Comparison of ENCODE assay signal across 13 cellular contexts in the genomic region with DNA sequence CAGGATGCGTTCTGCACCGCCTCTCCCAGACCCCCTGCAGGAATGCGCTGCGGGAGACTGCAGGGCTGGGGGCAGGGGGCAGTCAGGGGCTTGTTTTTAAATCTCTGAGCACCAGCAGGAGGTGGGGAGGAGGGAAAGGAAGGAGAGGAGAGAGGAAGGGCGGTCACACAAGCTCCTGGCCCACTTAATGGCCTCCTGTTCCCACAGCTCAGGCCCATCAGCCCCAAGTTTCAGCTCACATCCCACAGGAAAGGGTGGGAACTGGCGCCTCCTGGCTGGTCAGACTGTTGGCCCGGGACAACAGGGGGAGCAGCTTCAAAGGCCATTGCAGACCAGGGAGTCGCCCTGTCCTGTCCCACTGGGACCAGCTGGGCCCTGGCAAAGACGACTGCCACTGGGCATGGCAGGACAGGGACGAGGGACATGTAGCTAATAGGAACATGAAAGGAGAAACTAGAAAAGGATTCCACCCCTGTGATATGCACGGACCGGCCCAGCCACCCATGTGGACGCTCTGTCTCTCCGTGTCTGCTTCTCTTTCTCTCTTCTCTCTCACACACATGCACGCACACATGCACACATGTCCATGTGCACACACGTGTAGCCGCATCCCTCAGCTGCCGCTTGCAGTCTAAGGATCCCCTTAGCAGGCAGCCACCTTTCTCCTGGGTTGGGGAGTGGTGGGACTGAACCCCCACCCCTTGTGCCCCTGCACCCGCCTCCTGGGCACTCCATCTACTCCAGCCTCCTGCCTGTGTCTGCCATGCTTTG. TPM values are rescaled to one million over a fixed set of nuclear protein-coding genes. Genes with fewer than 3 reads are reported as not detected.
A peak's percentile ranks its signal among the peaks of the same experiment; 100 is the strongest.
DNase-seq lines count a peak whose midpoint lies in the region; ATAC-seq, FAIRE-seq and TF ChIP-seq lines count a peak whose summit lies in the region.
"Had no signal": no experiment of that assay in that cellular context is flagged by ENCODE, and none has a peak within 500 bp of the region (broad histone marks: within the 10 kb centered on the region; RNA-seq: fewer than 3 reads in every experiment).

No MANE protein-coding gene starts in this region.

- H3K27ac Mint-ChIP-seq in Caco-2 (ENCODE audit: unreplicated experiment), result no peak overlapping the region
- H3K27ac Mint-ChIP-seq: naive thymus-derived CD4-positive, alpha-beta T cell had no signal

- no peaks in the 10 kb centered on the region for H3K27me3 Mint-ChIP-seq in Caco-2 (ENCODE audit: insufficient read depth, unreplicated experiment)
- H3K27me3 Mint-ChIP-seq: naive thymus-derived CD4-positive, alpha-beta T cell had no signal

- no peak for FAIRE-seq in HepG2 (lab: Jason Lieb, UNC)

- ATAC-seq in HepG2, result peak; percentile 25; the same call in 1 of the 3 replicates
- no peak for ATAC-seq in HG02840 (IDR thresholded peaks at IDR 0.05; ENCODE audit: low FRiP score, unreplicated experiment)
- ATAC-seq: naive thymus-derived CD4-positive, alpha-beta T cell had no signal

- no peaks in the 10 kb centered on the region for H3K9me3 Mint-ChIP-seq in Caco-2 (ENCODE audit: unreplicated experiment)
- H3K9me3 Mint-ChIP-seq: naive thymus-derived CD4-positive, alpha-beta T cell had no signal

- H3K9ac ChIP-seq in OCI-LY1 (ENCODE audit: low read length), result no peak overlapping the region; the same call in 1 of the 2 replicates
- no peak overlapping the region for H3K9ac ChIP-seq in HepG2 (ENCODE audit: insufficient read depth, low read depth, low read length)

- no peaks in the 10 kb centered on the region for H3K79me2 ChIP-seq in OCI-LY1 (ENCODE audit: insufficient read depth, low read length)
- H3K79me2 ChIP-seq in HepG2 (ENCODE audit: insufficient read depth, low read length), result no peaks in the 10 kb centered on the region

- no peaks in the 10 kb centered on the region for H3K4me1 Mint-ChIP-seq in Caco-2 (ENCODE audit: low read depth, unreplicated experiment)

- H3K4me1 ChIP-seq in OCI-LY1 (ENCODE audit: insufficient read depth, low read length, severe bottlenecking) (peaks cover 29% of the 10 kb centered on the region), HepG2 (ENCODE audit: insufficient read depth, low read length) (peaks cover 4% of the 10 kb centered on the region), tibial nerve (peaks cover 0 to 74% (median 37%) of the 10 kb centered on the region in 4 donors), tibial artery (peaks cover 0 to 18% (median 13%) of the 10 kb centered on the region in 4 donors), Caco-2 (no peaks in the 10 kb centered on the region)

- in situ Hi-C loops in HepG2 (cut with HindIII; ENCODE audit: extremely low pct_ligation_motif_present, low pct_unique_long_range_greater_than_20kb), result no loop called here

- H3K4me2 ChIP-seq in OCI-LY1 (ENCODE audit: low read length) (peak overlapping the region; percentile 45; the same call in 1 of the 2 replicates), HepG2 (ENCODE audit: low read depth, low read length) (no peak overlapping the region)

- H4K20me1 ChIP-seq in OCI-LY1 (ENCODE audit: insufficient read depth, low read length), result no peaks in the 10 kb centered on the region
- H4K20me1 ChIP-seq in HepG2 (ENCODE audit: insufficient read depth, low read length), result no peaks in the 10 kb centered on the region

- no peaks in the 10 kb centered on the region for H3K9me2 ChIP-seq in OCI-LY1 (ENCODE audit: low read depth, low read length)

- TF ChIP-seq POLR2A in HepG2 (IDR thresholded peaks at IDR 0.05; ENCODE audit: insufficient read depth in 1 of 2, low read depth in 2 of 2, low read length in 2 of 2), result no peak
- TF ChIP-seq POLR2A in tibial nerve (IDR thresholded peaks at IDR 0.05), result no peak

- H3K27me3 ChIP-seq in OCI-LY1 (ENCODE audit: insufficient read depth, low read length) (no peaks in the 10 kb centered on the region), dorsolateral prefrontal cortex (no peaks in the 10 kb centered on the region), HepG2 (ENCODE audit: control insufficient read depth in 1 of 2, insufficient read depth in 2 of 2, low read length in 2 of 2) (no peaks in the 10 kb centered on the region), tibial nerve (no peaks in the 10 kb centered on the region), tibial artery (no peaks in the 10 kb centered on the region), Caco-2 (replicated peaks; ENCODE audit: control insufficient read depth, insufficient read depth, low read length) (no peaks in the 10 kb centered on the region)

- POLR2A ChIA-PET in HepG2 (lab: Yijun Ruan, JAX), result no interaction called here
- POLR2A ChIA-PET in Caco-2 (lab: Charles Lee), result no interaction called here

- no peak overlapping the region for H2AFZ ChIP-seq in OCI-LY1 (ENCODE audit: low read length)
- H2AFZ ChIP-seq in HepG2 (ENCODE audit: low read length), result no peak overlapping the region

- intact Hi-C loops in dorsolateral prefrontal cortex (cut with DNase I), result no loop called here
- intact Hi-C loops in HepG2 (cut with micrococcal nuclease; ENCODE audit: unreplicated experiment), result no loop called here
- intact Hi-C loops in tibial artery (cut with DNase I; ENCODE audit: low total_unique reads), result loop anchor here (10.0 kb wide), 1 partner anchor 84 kb away; a partner anchor contains a TSS
- intact Hi-C loops in Caco-2 (cut with micrococcal nuclease; ENCODE audit: unreplicated experiment), result no loop called here

- 89% methylated on average over 19 of the region's 19 CpGs for whole genome bisulfite sequencing in HepG2 (ENCODE audit: low lambda C conversion rate)
- WGBS in tibial nerve, 2 donors, result 70 to 75% methylated on average over 18 to 19 of the region's 19 CpGs

- H3K27ac ChIP-seq in OCI-LY1 (ENCODE audit: low read depth, low read length, poor library complexity, severe bottlenecking) (peak overlapping the region; percentile 58), dorsolateral prefrontal cortex (peak overlapping the region; percentile 40 to 100 (median 99)), HepG2 (ENCODE audit: extremely low read length, insufficient read depth, low read length) (no peak overlapping the region), tibial nerve (peak overlapping the region in 3 of 4 donors; percentile 46 to 63 (median 47)), tibial artery (no peak overlapping the region)

- H3K9me3 ChIP-seq in OCI-LY1 (ENCODE audit: low read length), result no peaks in the 10 kb centered on the region
- H3K9me3 ChIP-seq in HepG2 (ENCODE audit: low read length), result no peaks in the 10 kb centered on the region
- no peaks in the 10 kb centered on the region for H3K9me3 ChIP-seq in tibial nerve
- no peaks in the 10 kb centered on the region for H3K9me3 ChIP-seq in tibial artery
- H3K9me3 ChIP-seq in Caco-2, result no peaks in the 10 kb centered on the region

- no TSS peak for BruUV-seq in HepG2 (replicated peaks; lab: Mats Ljungman, UMichigan)
- no TSS peak for BruUV-seq in Caco-2 (replicated peaks; lab: Mats Ljungman, UMichigan)

- TF ChIP-seq EP300 in HepG2 (IDR thresholded peaks at IDR 0.05; ENCODE audit: low read depth in 2 of 2, low read length in 2 of 2), result no peak
- TF ChIP-seq EP300 in HepG2 (CRISPR knock-in tag; IDR thresholded peaks at IDR 0.05; ENCODE audit: borderline replicate concordance), result no peak
- no peak for TF ChIP-seq EP300 in tibial nerve (IDR thresholded peaks at IDR 0.05)

- H3K36me3 ChIP-seq in OCI-LY1 (ENCODE audit: insufficient read depth, low read length) (no peaks in the 10 kb centered on the region), HepG2 (replicated peaks in 1 of 2; ENCODE audit: control insufficient read depth in 1 of 2, insufficient read depth in 2 of 2, low read length in 2 of 2) (peaks cover 0 to 5% of the 10 kb centered on the region in 2 experiments; a peak in 2 of 5 replicates), tibial nerve (no peaks in the 10 kb centered on the region), tibial artery (peaks cover 0 to 6% (median 5%) of the 10 kb centered on the region in 3 donors), Caco-2 (ENCODE audit: control insufficient read depth, insufficient read depth, low read length) (no peaks in the 10 kb centered on the region)

- CTCF ChIA-PET in HepG2 (lab: Yijun Ruan, JAX; ENCODE audit: low intra/inter-chr PET ratio, low total read pairs), result no interaction called here
- CTCF ChIA-PET in Caco-2 (lab: Charles Lee), result interaction anchor here (0.6 kb wide), 1 partner anchor 78 kb away, joined by 4 read pairs; no protein-coding TSS in a partner anchor

- no peaks in the 10 kb centered on the region for H3F3A ChIP-seq in OCI-LY1 (ENCODE audit: insufficient read depth, low read length)

- H3K36me3 Mint-ChIP-seq in Caco-2 (ENCODE audit: insufficient read depth, unreplicated experiment), result no peaks in the 10 kb centered on the region

- DNase-seq in dorsolateral prefrontal cortex (peak in 1 of 10 donors; percentile 63), HepG2 (ENCODE audit: low spot score) (no peak), tibial nerve (ENCODE audit: low spot score in 2 of 2) (no peak), tibial artery (no peak), Caco-2 (no peak)
- DNase-seq: activated CD8-positive, alpha-beta memory T cell treated with anti-CD3 and anti-CD28 coated beads for 24 hours; activated naive CD4-positive, alpha-beta T cell; IMR-90; naive thymus-derived CD4-positive, alpha-beta T cell; NCI-H524 had no signal

- H3K4me3 ChIP-seq in OCI-LY1 (ENCODE audit: low read depth, low read length, poor library complexity, severe bottlenecking) (no peak overlapping the region), dorsolateral prefrontal cortex (peak overlapping the region in 4 of 59 donors; percentile 2 to 32 (median 8)), HepG2 (replicated peaks in 1 of 3; ENCODE audit: insufficient read depth in 1 of 3, low read depth in 2 of 3, low read length in 3 of 3) (no peak overlapping the region), tibial nerve (no peak overlapping the region), tibial artery (no peak overlapping the region), Caco-2 (ENCODE audit: low read depth, low read length) (no peak overlapping the region)

- no peak overlapping the region for H3K4me3 Mint-ChIP-seq in Caco-2 (ENCODE audit: unreplicated experiment)
- H3K4me3 Mint-ChIP-seq: naive thymus-derived CD4-positive, alpha-beta T cell had no signal

- TF ChIP-seq CTCF in OCI-LY1 (IDR thresholded peaks at IDR 0.05; ENCODE audit: low read length) (no peak), dorsolateral prefrontal cortex (IDR thresholded peaks at IDR 0.05 in 54 of 56, conservative IDR thresholded peaks at IDR 0.05 in 2 of 56; ENCODE audit: low read depth in 1 of 56, partially characterized antibody in 56 of 56) (peak in 37 of 56 donors; percentile 8 to 66 (median 32)), HepG2 (CRISPR knock-in tag; IDR thresholded peaks at IDR 0.05) (peak; percentile 23; the same call in 1 of the 2 replicates), tibial nerve (IDR thresholded peaks at IDR 0.05) (no peak), tibial artery (IDR thresholded peaks at IDR 0.05) (no peak), Caco-2 (IDR thresholded peaks at IDR 0.05; ENCODE audit: insufficient read depth in 1 of 2, low read depth in 1 of 2, low read length in 1 of 2, severe bottlenecking in 1 of 2, unreplicated experiment in 1 of 2) (no peak)

- no peak for TF ChIP-seq RAD21 in HepG2 (CRISPR knock-in tag; IDR thresholded peaks at IDR 0.05)

RNA-seq across cellular contexts. Expression of a gene that starts 34.6 kb away (rescaled TPM):
- total RNA-seq in dorsolateral prefrontal cortex (100 to 1,000 TPM in 2 of 120 experiments, 10 to 100 TPM in 118; 13.9 to 125 (median 40.5) TPM), HepG2 (2016; rRNA removed; fragmentation: Illumina TruSeq; extraction: Trizol) (12.8 and 13.3 TPM in 2 replicates), tibial nerve (10 to 100 TPM; 19.2 to 28.8 (median 20.6) TPM), Caco-2 (2022) (3.8 and 3.9 TPM in 2 replicates)
- total RNA-seq in HepG2 (2016; cell fraction: cytosol; rRNA removed; fragmentation: Illumina TruSeq; extraction: Trizol; ENCODE audit: low read depth), result 7.3 and 10.0 TPM in 2 replicates
- 10.9 and 15.1 TPM in 2 replicates for total RNA-seq in HepG2 (2016; cell fraction: insoluble cytoplasmic fraction; rRNA removed; fragmentation: Illumina TruSeq; extraction: Trizol)
- total RNA-seq in HepG2 (2016; cell fraction: membrane; rRNA removed; fragmentation: Illumina TruSeq; extraction: Trizol), result 15.3 and 15.8 TPM in 2 replicates
- 9.0 and 11.5 TPM in 2 replicates for total RNA-seq in HepG2 (2016; cell fraction: nucleus; rRNA removed; fragmentation: Illumina TruSeq; extraction: Trizol)
- polyA plus RNA-seq in HepG2 (2011; rRNA removed), result 18.7 and 21.6 TPM in 2 replicates
- 7.6 and 16.3 TPM in 2 replicates for polyA plus RNA-seq in HepG2 (2011; cell fraction: cytosol; rRNA removed)
- 14.8 and 19.8 TPM in 2 replicates for polyA plus RNA-seq in HepG2 (2011; cell fraction: nucleus; rRNA removed)
- 4.8 and 7.7 TPM in 2 replicates for polyA plus RNA-seq in HepG2 (2012)
- 8.4 and 9.0 TPM in 2 replicates for polyA plus RNA-seq in HepG2 (2016; cell fraction: cytosol; fragmentation: Illumina TruSeq; extraction: Trizol; ENCODE audit: low read depth)
- 13.2 and 14.2 TPM in 2 replicates for polyA plus RNA-seq in HepG2 (2016; cell fraction: insoluble cytoplasmic fraction; fragmentation: Illumina TruSeq; extraction: Trizol; ENCODE audit: low read depth)
- 12.3 and 14.8 TPM in 2 replicates for polyA plus RNA-seq in HepG2 (2016; cell fraction: membrane; fragmentation: Illumina TruSeq; extraction: Trizol; ENCODE audit: low read depth)
- 26.4 and 27.9 TPM in 2 replicates for polyA plus RNA-seq in HepG2 (2016; cell fraction: nucleus; fragmentation: Illumina TruSeq; extraction: Trizol; ENCODE audit: insufficient read depth, low read depth)
- polyA minus RNA-seq in HepG2 (2011; rRNA and poly(A)+ RNA removed; ENCODE audit: low replicate concordance), result 22.8 and 39.7 TPM in 2 replicates
- polyA minus RNA-seq in HepG2 (2011; cell fraction: cytosol; rRNA and poly(A)+ RNA removed), result 9.2 and 12.8 TPM in 2 replicates
- 9.1 and 10.8 TPM in 2 replicates for polyA minus RNA-seq in HepG2 (2011; cell fraction: nucleus; rRNA and poly(A)+ RNA removed)

RNA-seq across cellular contexts. Expression of a gene that starts 46.4 kb away (rescaled TPM):
- total RNA-seq in dorsolateral prefrontal cortex, result 1 to 10 TPM in 11 of 120 experiments, under 1 TPM in 26, not detected in 83; 0.38 to 2.2 (median 0.64) TPM
- 225 and 502 TPM in 2 replicates for total RNA-seq in HepG2 (2016; rRNA removed; fragmentation: Illumina TruSeq; extraction: Trizol)
- total RNA-seq in HepG2 (2016; cell fraction: cytosol; rRNA removed; fragmentation: Illumina TruSeq; extraction: Trizol; ENCODE audit: low read depth), result 33.5 and 35.5 TPM in 2 replicates
- 215 and 502 TPM in 2 replicates for total RNA-seq in HepG2 (2016; cell fraction: insoluble cytoplasmic fraction; rRNA removed; fragmentation: Illumina TruSeq; extraction: Trizol)
- total RNA-seq in HepG2 (2016; cell fraction: membrane; rRNA removed; fragmentation: Illumina TruSeq; extraction: Trizol), result 52.5 and 53.3 TPM in 2 replicates
- 408 and 459 TPM in 2 replicates for total RNA-seq in HepG2 (2016; cell fraction: nucleus; rRNA removed; fragmentation: Illumina TruSeq; extraction: Trizol)
- polyA plus RNA-seq in HepG2 (2011; rRNA removed), result 397 and 426 TPM in 2 replicates
- polyA plus RNA-seq in HepG2 (2011; cell fraction: cytosol; rRNA removed), result 243 and 350 TPM in 2 replicates
- 216 and 252 TPM in 2 replicates for polyA plus RNA-seq in HepG2 (2011; cell fraction: nucleus; rRNA removed)
- polyA plus RNA-seq in HepG2 (2012), result 62.0 and 149 TPM in 2 replicates
- polyA plus RNA-seq in HepG2 (2016; cell fraction: cytosol; fragmentation: Illumina TruSeq; extraction: Trizol; ENCODE audit: low read depth), result 47.7 and 50.1 TPM in 2 replicates
- polyA plus RNA-seq in HepG2 (2016; cell fraction: insoluble cytoplasmic fraction; fragmentation: Illumina TruSeq; extraction: Trizol; ENCODE audit: low read depth), result 245 and 256 TPM in 2 replicates
- 48.1 and 51.7 TPM in 2 replicates for polyA plus RNA-seq in HepG2 (2016; cell fraction: membrane; fragmentation: Illumina TruSeq; extraction: Trizol; ENCODE audit: low read depth)
- polyA plus RNA-seq in HepG2 (2016; cell fraction: nucleus; fragmentation: Illumina TruSeq; extraction: Trizol; ENCODE audit: insufficient read depth, low read depth), result 704 and 739 TPM in 2 replicates
- 0.21 and 469 TPM in 2 replicates for polyA minus RNA-seq in HepG2 (2011; rRNA and poly(A)+ RNA removed; ENCODE audit: low replicate concordance)
- 339 and 439 TPM in 2 replicates for polyA minus RNA-seq in HepG2 (2011; cell fraction: cytosol; rRNA and poly(A)+ RNA removed)
- 61.8 and 63.7 TPM in 2 replicates for polyA minus RNA-seq in HepG2 (2011; cell fraction: nucleus; rRNA and poly(A)+ RNA removed)
- total RNA-seq in tibial nerve, result not detected
- total RNA-seq in Caco-2 (2022), result 8.9 and 12.2 TPM in 2 replicates
- total RNA-seq: fibroblast of lung; IMR-90; naive thymus-derived CD4-positive, alpha-beta T cell had no signal
- polyA plus RNA-seq: fibroblast of lung; IMR-90; naive thymus-derived CD4-positive, alpha-beta T cell had no signal

Comparison
In these comparisons a context has a peak if more than half of its experiments do, and no peak if none do; other contexts are left out.
1. H3K27ac ChIP-seq: peak in OCI-LY1 (single experiment), dorsolateral prefrontal cortex (59 of 59) and tibial nerve (3 of 4); none in HepG2 (single experiment) and tibial artery (0 of 2).
2. CTCF ChIP-seq: peak in dorsolateral prefrontal cortex (37 of 56) and HepG2 (single experiment); none in OCI-LY1 (single experiment), tibial nerve (0 of 5), tibial artery (0 of 2) and Caco-2 (0 of 2).